ENCODE assay signal across 19 cellular contexts in genomic region chr22:50612168-50612714, GRCh38. TPM values are rescaled to one million over a fixed set of nuclear protein-coding genes. Genes with fewer than 3 reads are reported as not detected.
A peak's percentile ranks its signal among the peaks of the same experiment; 100 is the strongest.
DNase-seq lines count a peak whose midpoint lies in the region; ATAC-seq, FAIRE-seq and TF ChIP-seq lines count a peak whose summit lies in the region.
"Had no signal": no experiment of that assay in that cellular context is flagged by ENCODE, and none has a peak within 500 bp of the region (broad histone marks: within the 10 kb centered on the region; RNA-seq: fewer than 3 reads in every experiment).

No MANE protein-coding gene starts in this region.

- H4K20me1 ChIP-seq in HepG2 (ENCODE audit: insufficient read depth, low read length) = no peaks in the 10 kb centered on the region

- H3K9ac ChIP-seq in HepG2 (ENCODE audit: insufficient read depth, low read depth, low read length) = no peak overlapping the region

- CTCF ChIA-PET in activated CD4-positive, alpha-beta T cell treated with anti-CD3 and anti-CD28 coated beads for 36 hours (lab: Charles Lee) = interaction anchor here (1.2 kb wide), 1 partner anchor 49 kb away, joined by 4 read pairs; the partner anchor contains the start of gene SYCE3
- CTCF ChIA-PET in HepG2 (lab: Yijun Ruan, JAX; ENCODE audit: low intra/inter-chr PET ratio, low total read pairs) = no interaction called here

- no peak for TF ChIP-seq POLR2A in HepG2 (IDR thresholded peaks at IDR 0.05; ENCODE audit: insufficient read depth in 1 of 2, low read depth in 2 of 2, low read length in 2 of 2)

- H3K36me3 Mint-ChIP-seq in activated CD4-positive, alpha-beta T cell treated with anti-CD3 and anti-CD28 coated beads for 36 hours (ENCODE audit: low read depth) = no peaks in the 10 kb centered on the region
- H3K36me3 Mint-ChIP-seq: CD14-positive monocyte had no signal

- no TSS peak for BruUV-seq in HepG2 (replicated peaks; lab: Mats Ljungman, UMichigan)

- H3K4me1 ChIP-seq in RWPE2 (ENCODE audit: insufficient read depth, poor library complexity, severe bottlenecking) (no peaks in the 10 kb centered on the region), foreskin keratinocyte (no peaks in the 10 kb centered on the region), HepG2 (ENCODE audit: insufficient read depth, low read length) (peaks cover 22% of the 10 kb centered on the region)
- H3K4me1 ChIP-seq: A549, Caco-2 had no signal

- no peak overlapping the region for H3K27ac Mint-ChIP-seq in activated CD4-positive, alpha-beta T cell treated with anti-CD3 and anti-CD28 coated beads for 36 hours

- H3K4me2 ChIP-seq in HepG2 (ENCODE audit: low read depth, low read length) = no peak overlapping the region
- H3K4me2 ChIP-seq: A549, PC-9 had no signal

- H3K27ac ChIP-seq in RWPE2 (ENCODE audit: poor library complexity, severe bottlenecking) (no peak overlapping the region), foreskin keratinocyte (no peak overlapping the region), HepG2 (ENCODE audit: extremely low read length, insufficient read depth, low read length) (no peak overlapping the region)
- H3K27ac ChIP-seq: A549, HL-60, PC-9, SK-N-MC had no signal

- TF ChIP-seq EP300 in HepG2 (IDR thresholded peaks at IDR 0.05; ENCODE audit: low read depth in 2 of 2, low read length in 2 of 2) (no peak), HepG2 (CRISPR knock-in tag; IDR thresholded peaks at IDR 0.05; ENCODE audit: borderline replicate concordance) (no peak)

- H3K9me3 ChIP-seq in RWPE2 (ENCODE audit: severe bottlenecking) = no peaks in the 10 kb centered on the region
- H3K9me3 ChIP-seq in HepG2 (ENCODE audit: low read length) = no peaks in the 10 kb centered on the region
- H3K9me3 ChIP-seq: A549, Caco-2 had no signal

- H3K27me3 ChIP-seq in RWPE2 (ENCODE audit: insufficient read depth, poor library complexity, severe bottlenecking) (peaks cover 3% of the 10 kb centered on the region), foreskin keratinocyte (peaks cover 8% of the 10 kb centered on the region), HepG2 (ENCODE audit: control insufficient read depth in 1 of 2, insufficient read depth in 2 of 2, low read length in 2 of 2) (peaks cover 0 to 6% of the 10 kb centered on the region in 2 experiments; a peak in 2 of 5 replicates)

- no peak overlapping the region for H3K4me3 ChIP-seq in RWPE2 (ENCODE audit: severe bottlenecking)
- no peak overlapping the region for H3K4me3 ChIP-seq in HepG2 (replicated peaks in 1 of 3; ENCODE audit: insufficient read depth in 1 of 3, low read depth in 2 of 3, low read length in 3 of 3)
- H3K4me3 ChIP-seq: A549, PC-9, SK-N-MC had no signal

- 62% methylated on average over 14 of the region's 15 CpGs for WGBS in HepG2 (ENCODE audit: low lambda C conversion rate)

- no peaks in the 10 kb centered on the region for H3K79me2 ChIP-seq in HepG2 (ENCODE audit: insufficient read depth, low read length)

- no peak overlapping the region for H2AFZ ChIP-seq in HepG2 (ENCODE audit: low read length)
- H2AFZ ChIP-seq: PC-9 had no signal

- TF ChIP-seq CTCF in RWPE2 (IDR thresholded peaks at IDR 0.05; ENCODE audit: poor library complexity, severe bottlenecking) (no peak), foreskin keratinocyte (conservative IDR thresholded peaks at IDR 0.05) (no peak), HepG2 (CRISPR knock-in tag; IDR thresholded peaks at IDR 0.05) (no peak)

- H3K36me3 ChIP-seq in RWPE2 (ENCODE audit: low read depth) (no peaks in the 10 kb centered on the region), HepG2 (replicated peaks in 1 of 2; ENCODE audit: control insufficient read depth in 1 of 2, insufficient read depth in 2 of 2, low read length in 2 of 2) (no peaks in the 10 kb centered on the region)

- no peak for FAIRE-seq in HepG2 (lab: Jason Lieb, UNC)
- FAIRE-seq: A549, H54, HTR-8/SVneo had no signal

- in situ Hi-C loops in HepG2 (cut with HindIII; ENCODE audit: extremely low pct_ligation_motif_present, low pct_unique_long_range_greater_than_20kb) = loop anchor here (5.0 kb wide), 1 partner anchor 35 kb away; the partner anchor contains the start of gene CPT1B

- ATAC-seq in activated CD4-positive, alpha-beta T cell treated with anti-CD3 and anti-CD28 coated beads for 36 hours = peak; percentile 27
- ATAC-seq in RWPE2 (ENCODE audit: low read depth) = 0 out of 3 replicates have a peak, but pooled peaks have one; percentile 8
- ATAC-seq in foreskin keratinocyte = peak; percentile 32
- ATAC-seq in HepG2 = no peak

- intact Hi-C loops in activated CD4-positive, alpha-beta T cell treated with anti-CD3 and anti-CD28 coated beads for 36 hours (cut with DNase I, micrococcal nuclease) = loop anchor here in 1 of 2 experiments (1.0 kb wide), 1 partner anchor 16 kb away; the partner anchor contains the start of gene ARSA
- intact Hi-C loops in HepG2 (cut with micrococcal nuclease; ENCODE audit: unreplicated experiment) = no loop called here

- POLR2A ChIA-PET in activated CD4-positive, alpha-beta T cell treated with anti-CD3 and anti-CD28 coated beads for 36 hours (lab: Charles Lee) = no interaction called here
- POLR2A ChIA-PET in HepG2 (lab: Yijun Ruan, JAX) = interaction anchor here (1.3 to 1.6 kb wide), 3 partner anchors 29 to 87 kb away, joined by 4 read pairs; partner anchors contain the start of genes CHKB and SCO2

- H3K4me1 Mint-ChIP-seq in activated CD4-positive, alpha-beta T cell treated with anti-CD3 and anti-CD28 coated beads for 36 hours = peaks cover 4% of the 10 kb centered on the region

- no peak for TF ChIP-seq RAD21 in HepG2 (CRISPR knock-in tag; IDR thresholded peaks at IDR 0.05)

- no peak for DNase-seq in activated CD4-positive, alpha-beta T cell treated with anti-CD3 and anti-CD28 coated beads for 36 hours
- no peak for DNase-seq in activated CD4-positive, alpha-beta T cell treated with anti-CD3 and anti-CD28 coated beads for 48 hours
- DNase-seq in RWPE2 (ENCODE audit: low spot score) (no peak), foreskin keratinocyte (no peak), HepG2 (ENCODE audit: low spot score) (no peak), NCI-H1417 (lab: John Stamatoyannopoulos, UW) (no peak), glomerular visceral epithelial cell (ENCODE audit: extremely low spot score) (no peak)
- DNase-seq: DMS79, NCI-H1436, NCI-H510A, Right ventricle myocardium superior had no signal

- H3K27me3 Mint-ChIP-seq in activated CD4-positive, alpha-beta T cell treated with anti-CD3 and anti-CD28 coated beads for 36 hours = peaks cover 11% of the 10 kb centered on the region

- no peak overlapping the region for H3K4me3 Mint-ChIP-seq in activated CD4-positive, alpha-beta T cell treated with anti-CD3 and anti-CD28 coated beads for 36 hours

- H3K9me3 Mint-ChIP-seq in activated CD4-positive, alpha-beta T cell treated with anti-CD3 and anti-CD28 coated beads for 36 hours (ENCODE audit: low read depth) = no peaks in the 10 kb centered on the region

RNA-seq across cellular contexts. Expression of gene MAPK8IP2, which starts 11.6 kb away (rescaled TPM):
- under 1 TPM; 0.14 TPM for total RNA-seq in activated CD4-positive, alpha-beta T cell treated with anti-CD3 and anti-CD28 coated beads for 36 hours
- total RNA-seq in foreskin keratinocyte (0.24 and 0.28 TPM in 2 replicates), HepG2 (2016; rRNA removed; fragmentation: Illumina TruSeq; extraction: Trizol) (2.1 and 2.6 TPM in 2 replicates)
- polyA plus RNA-seq in foreskin keratinocyte (0.30 and 0.31 TPM in 2 replicates), HepG2 (2011; rRNA removed) (1.3 and 2.2 TPM in 2 replicates)
- total RNA-seq in HepG2 (2016; cell fraction: cytosol; rRNA removed; fragmentation: Illumina TruSeq; extraction: Trizol; ENCODE audit: low read depth) = 0.10 and 0.18 TPM in 2 replicates
- total RNA-seq in HepG2 (2016; cell fraction: insoluble cytoplasmic fraction; rRNA removed; fragmentation: Illumina TruSeq; extraction: Trizol) = 1.6 and 2.3 TPM in 2 replicates
- total RNA-seq in HepG2 (2016; cell fraction: membrane; rRNA removed; fragmentation: Illumina TruSeq; extraction: Trizol) = 0.65 and 0.77 TPM in 2 replicates
- total RNA-seq in HepG2 (2016; cell fraction: nucleus; rRNA removed; fragmentation: Illumina TruSeq; extraction: Trizol) = 1.8 and 2.3 TPM in 2 replicates
- polyA plus RNA-seq in HepG2 (2011; cell fraction: cytosol; rRNA removed) = 1.2 TPM in 2 replicates
- polyA plus RNA-seq in HepG2 (2011; cell fraction: nucleus; rRNA removed) = 4.1 and 4.5 TPM in 2 replicates
- polyA plus RNA-seq in HepG2 (2012) = 0.87 and 1.2 TPM in 2 replicates
- 0.20 TPM in 2 replicates for polyA plus RNA-seq in HepG2 (2016; cell fraction: cytosol; fragmentation: Illumina TruSeq; extraction: Trizol; ENCODE audit: low read depth)
- polyA plus RNA-seq in HepG2 (2016; cell fraction: insoluble cytoplasmic fraction; fragmentation: Illumina TruSeq; extraction: Trizol; ENCODE audit: low read depth) = 1.7 and 2.3 TPM in 2 replicates
- polyA plus RNA-seq in HepG2 (2016; cell fraction: membrane; fragmentation: Illumina TruSeq; extraction: Trizol; ENCODE audit: low read depth) = 0.47 and 0.71 TPM in 2 replicates
- polyA plus RNA-seq in HepG2 (2016; cell fraction: nucleus; fragmentation: Illumina TruSeq; extraction: Trizol; ENCODE audit: insufficient read depth, low read depth) = 3.0 and 3.2 TPM in 2 replicates
- 3.4 TPM in 1 of 2 replicates, not detected in the other for polyA minus RNA-seq in HepG2 (2011; rRNA and poly(A)+ RNA removed; ENCODE audit: low replicate concordance)
- 1.5 and 2.2 TPM in 2 replicates for polyA minus RNA-seq in HepG2 (2011; cell fraction: cytosol; rRNA and poly(A)+ RNA removed)
- polyA minus RNA-seq in HepG2 (2011; cell fraction: nucleus; rRNA and poly(A)+ RNA removed) = 1.4 and 1.5 TPM in 2 replicates
- polyA plus RNA-seq: CD14-positive monocyte had no signal

RNA-seq across cellular contexts. Expression of gene ARSA, which starts 15.7 kb away (rescaled TPM):
- total RNA-seq in activated CD4-positive, alpha-beta T cell treated with anti-CD3 and anti-CD28 coated beads for 36 hours = 10 to 100 TPM; 14.9 to 15.4 TPM
- total RNA-seq in foreskin keratinocyte (22.7 and 28.8 TPM in 2 replicates), HepG2 (2016; rRNA removed; fragmentation: Illumina TruSeq; extraction: Trizol) (3.8 and 9.0 TPM in 2 replicates)
- polyA plus RNA-seq in foreskin keratinocyte (23.5 and 29.2 TPM in 2 replicates), HepG2 (2011; rRNA removed) (11.5 and 19.0 TPM in 2 replicates)
- 1.6 and 2.0 TPM in 2 replicates for total RNA-seq in HepG2 (2016; cell fraction: cytosol; rRNA removed; fragmentation: Illumina TruSeq; extraction: Trizol; ENCODE audit: low read depth)
- total RNA-seq in HepG2 (2016; cell fraction: insoluble cytoplasmic fraction; rRNA removed; fragmentation: Illumina TruSeq; extraction: Trizol) = 3.7 and 9.9 TPM in 2 replicates
- 2.6 and 3.5 TPM in 2 replicates for total RNA-seq in HepG2 (2016; cell fraction: membrane; rRNA removed; fragmentation: Illumina TruSeq; extraction: Trizol)
- total RNA-seq in HepG2 (2016; cell fraction: nucleus; rRNA removed; fragmentation: Illumina TruSeq; extraction: Trizol) = 11.3 and 13.3 TPM in 2 replicates
- polyA plus RNA-seq in HepG2 (2011; cell fraction: cytosol; rRNA removed) = 5.2 and 7.9 TPM in 2 replicates
- 58.3 and 62.0 TPM in 2 replicates for polyA plus RNA-seq in HepG2 (2011; cell fraction: nucleus; rRNA removed)
- 11.0 and 15.5 TPM in 2 replicates for polyA plus RNA-seq in HepG2 (2012)
- 2.4 and 2.9 TPM in 2 replicates for polyA plus RNA-seq in HepG2 (2016; cell fraction: cytosol; fragmentation: Illumina TruSeq; extraction: Trizol; ENCODE audit: low read depth)
- 4.2 and 5.5 TPM in 2 replicates for polyA plus RNA-seq in HepG2 (2016; cell fraction: insoluble cytoplasmic fraction; fragmentation: Illumina TruSeq; extraction: Trizol; ENCODE audit: low read depth)
- 3.1 and 3.4 TPM in 2 replicates for polyA plus RNA-seq in HepG2 (2016; cell fraction: membrane; fragmentation: Illumina TruSeq; extraction: Trizol; ENCODE audit: low read depth)
- 25.4 and 29.9 TPM in 2 replicates for polyA plus RNA-seq in HepG2 (2016; cell fraction: nucleus; fragmentation: Illumina TruSeq; extraction: Trizol; ENCODE audit: insufficient read depth, low read depth)
- 2.0 and 19.4 TPM in 2 replicates for polyA minus RNA-seq in HepG2 (2011; rRNA and poly(A)+ RNA removed; ENCODE audit: low replicate concordance)
- polyA minus RNA-seq in HepG2 (2011; cell fraction: cytosol; rRNA and poly(A)+ RNA removed) = 6.5 and 8.6 TPM in 2 replicates
- 7.1 and 7.6 TPM in 2 replicates for polyA minus RNA-seq in HepG2 (2011; cell fraction: nucleus; rRNA and poly(A)+ RNA removed)

RNA-seq across cellular contexts. Expression of gene CHKB, which starts 29.6 kb away (rescaled TPM):
- total RNA-seq in activated CD4-positive, alpha-beta T cell treated with anti-CD3 and anti-CD28 coated beads for 36 hours = 10 to 100 TPM; 68.2 to 79.7 TPM
- 56.2 and 57.3 TPM in 2 replicates for total RNA-seq in foreskin keratinocyte
- 59.6 and 60.5 TPM in 2 replicates for polyA plus RNA-seq in foreskin keratinocyte
- 9.9 and 24.5 TPM in 2 replicates for total RNA-seq in HepG2 (2016; rRNA removed; fragmentation: Illumina TruSeq; extraction: Trizol)
- total RNA-seq in HepG2 (2016; cell fraction: cytosol; rRNA removed; fragmentation: Illumina TruSeq; extraction: Trizol; ENCODE audit: low read depth) = 17.8 and 21.3 TPM in 2 replicates
- total RNA-seq in HepG2 (2016; cell fraction: insoluble cytoplasmic fraction; rRNA removed; fragmentation: Illumina TruSeq; extraction: Trizol) = 10.7 and 27.7 TPM in 2 replicates
- total RNA-seq in HepG2 (2016; cell fraction: membrane; rRNA removed; fragmentation: Illumina TruSeq; extraction: Trizol) = 16.6 and 17.3 TPM in 2 replicates
- 27.3 and 33.6 TPM in 2 replicates for total RNA-seq in HepG2 (2016; cell fraction: nucleus; rRNA removed; fragmentation: Illumina TruSeq; extraction: Trizol)
- 42.7 and 43.1 TPM in 2 replicates for polyA plus RNA-seq in HepG2 (2011; rRNA removed)
- 11.7 and 13.0 TPM in 2 replicates for polyA plus RNA-seq in HepG2 (2011; cell fraction: cytosol; rRNA removed)
- polyA plus RNA-seq in HepG2 (2011; cell fraction: nucleus; rRNA removed) = 163 and 176 TPM in 2 replicates
- 20.9 and 22.0 TPM in 2 replicates for polyA plus RNA-seq in HepG2 (2012)
- 10.7 and 12.5 TPM in 2 replicates for polyA plus RNA-seq in HepG2 (2016; cell fraction: cytosol; fragmentation: Illumina TruSeq; extraction: Trizol; ENCODE audit: low read depth)
- 10.1 and 10.6 TPM in 2 replicates for polyA plus RNA-seq in HepG2 (2016; cell fraction: insoluble cytoplasmic fraction; fragmentation: Illumina TruSeq; extraction: Trizol; ENCODE audit: low read depth)
- 12.3 and 13.1 TPM in 2 replicates for polyA plus RNA-seq in HepG2 (2016; cell fraction: membrane; fragmentation: Illumina TruSeq; extraction: Trizol; ENCODE audit: low read depth)
- polyA plus RNA-seq in HepG2 (2016; cell fraction: nucleus; fragmentation: Illumina TruSeq; extraction: Trizol; ENCODE audit: insufficient read depth, low read depth) = 91.8 and 97.4 TPM in 2 replicates
- polyA minus RNA-seq in HepG2 (2011; rRNA and poly(A)+ RNA removed; ENCODE audit: low replicate concordance) = 12.9 and 13.6 TPM in 2 replicates
- 3.1 TPM in 2 replicates for polyA minus RNA-seq in HepG2 (2011; cell fraction: cytosol; rRNA and poly(A)+ RNA removed)
- 20.0 and 26.5 TPM in 2 replicates for polyA minus RNA-seq in HepG2 (2011; cell fraction: nucleus; rRNA and poly(A)+ RNA removed)

RNA-seq across cellular contexts. Expression of gene CPT1B, which starts 34.0 kb away (rescaled TPM):
- total RNA-seq in activated CD4-positive, alpha-beta T cell treated with anti-CD3 and anti-CD28 coated beads for 36 hours = 10 to 100 TPM; 42.5 to 51.4 TPM
- total RNA-seq in foreskin keratinocyte (5.9 and 7.4 TPM in 2 replicates), HepG2 (2016; rRNA removed; fragmentation: Illumina TruSeq; extraction: Trizol) (2.3 and 9.2 TPM in 2 replicates)
- polyA plus RNA-seq in foreskin keratinocyte (4.7 and 6.0 TPM in 2 replicates), HepG2 (2011; rRNA removed) (19.5 and 26.5 TPM in 2 replicates)
- 0.91 and 1.5 TPM in 2 replicates for total RNA-seq in HepG2 (2016; cell fraction: cytosol; rRNA removed; fragmentation: Illumina TruSeq; extraction: Trizol; ENCODE audit: low read depth)
- total RNA-seq in HepG2 (2016; cell fraction: insoluble cytoplasmic fraction; rRNA removed; fragmentation: Illumina TruSeq; extraction: Trizol) = 1.4 and 10.1 TPM in 2 replicates
- 1.9 and 2.4 TPM in 2 replicates for total RNA-seq in HepG2 (2016; cell fraction: membrane; rRNA removed; fragmentation: Illumina TruSeq; extraction: Trizol)
- 11.6 and 16.2 TPM in 2 replicates for total RNA-seq in HepG2 (2016; cell fraction: nucleus; rRNA removed; fragmentation: Illumina TruSeq; extraction: Trizol)
- 4.5 and 5.2 TPM in 2 replicates for polyA plus RNA-seq in HepG2 (2011; cell fraction: cytosol; rRNA removed)
- 177 and 200 TPM in 2 replicates for polyA plus RNA-seq in HepG2 (2011; cell fraction: nucleus; rRNA removed)
- 15.0 and 23.3 TPM in 2 replicates for polyA plus RNA-seq in HepG2 (2012)
- polyA plus RNA-seq in HepG2 (2016; cell fraction: cytosol; fragmentation: Illumina TruSeq; extraction: Trizol; ENCODE audit: low read depth) = 0.49 and 0.80 TPM in 2 replicates
- 2.0 and 2.6 TPM in 2 replicates for polyA plus RNA-seq in HepG2 (2016; cell fraction: insoluble cytoplasmic fraction; fragmentation: Illumina TruSeq; extraction: Trizol; ENCODE audit: low read depth)
- 1.7 and 2.0 TPM in 2 replicates for polyA plus RNA-seq in HepG2 (2016; cell fraction: membrane; fragmentation: Illumina TruSeq; extraction: Trizol; ENCODE audit: low read depth)
- 62.6 and 63.1 TPM in 2 replicates for polyA plus RNA-seq in HepG2 (2016; cell fraction: nucleus; fragmentation: Illumina TruSeq; extraction: Trizol; ENCODE audit: insufficient read depth, low read depth)
- 7.0 and 8.4 TPM in 2 replicates for polyA minus RNA-seq in HepG2 (2011; rRNA and poly(A)+ RNA removed; ENCODE audit: low replicate concordance)
- polyA minus RNA-seq in HepG2 (2011; cell fraction: cytosol; rRNA and poly(A)+ RNA removed) = 0.79 and 1.7 TPM in 2 replicates
- 21.3 and 22.5 TPM in 2 replicates for polyA minus RNA-seq in HepG2 (2011; cell fraction: nucleus; rRNA and poly(A)+ RNA removed)

RNA-seq across cellular contexts. Expression of gene SYCE3, which starts 49.5 kb away (rescaled TPM):
- 1 to 10 TPM; 3.8 TPM for total RNA-seq in activated CD4-positive, alpha-beta T cell treated with anti-CD3 and anti-CD28 coated beads for 36 hours
- 0.41 TPM in 1 of 2 replicates, not detected in the other for total RNA-seq in foreskin keratinocyte
- 0.34 and 0.46 TPM in 2 replicates for polyA plus RNA-seq in foreskin keratinocyte
- not detected in 2 replicates for total RNA-seq in HepG2 (2016; rRNA removed; fragmentation: Illumina TruSeq; extraction: Trizol)
- total RNA-seq in HepG2 (2016; cell fraction: cytosol; rRNA removed; fragmentation: Illumina TruSeq; extraction: Trizol; ENCODE audit: low read depth) = not detected in 2 replicates
- total RNA-seq in HepG2 (2016; cell fraction: insoluble cytoplasmic fraction; rRNA removed; fragmentation: Illumina TruSeq; extraction: Trizol) = not detected in 2 replicates
- total RNA-seq in HepG2 (2016; cell fraction: membrane; rRNA removed; fragmentation: Illumina TruSeq; extraction: Trizol) = not detected in 2 replicates
- not detected in 2 replicates for total RNA-seq in HepG2 (2016; cell fraction: nucleus; rRNA removed; fragmentation: Illumina TruSeq; extraction: Trizol)
- polyA plus RNA-seq in HepG2 (2011; rRNA removed) = 0.29 TPM in 1 of 2 replicates, not detected in the other
- 0.27 TPM in 1 of 2 replicates, not detected in the other for polyA plus RNA-seq in HepG2 (2011; cell fraction: cytosol; rRNA removed)
- not detected in 2 replicates for polyA plus RNA-seq in HepG2 (2011; cell fraction: nucleus; rRNA removed)
- polyA plus RNA-seq in HepG2 (2012) = not detected in 2 replicates
- not detected in 2 replicates for polyA plus RNA-seq in HepG2 (2016; cell fraction: cytosol; fragmentation: Illumina TruSeq; extraction: Trizol; ENCODE audit: low read depth)
- not detected in 2 replicates for polyA plus RNA-seq in HepG2 (2016; cell fraction: insoluble cytoplasmic fraction; fragmentation: Illumina TruSeq; extraction: Trizol; ENCODE audit: low read depth)
- polyA plus RNA-seq in HepG2 (2016; cell fraction: membrane; fragmentation: Illumina TruSeq; extraction: Trizol; ENCODE audit: low read depth) = not detected in 2 replicates
- not detected in 2 replicates for polyA plus RNA-seq in HepG2 (2016; cell fraction: nucleus; fragmentation: Illumina TruSeq; extraction: Trizol; ENCODE audit: insufficient read depth, low read depth)
- polyA minus RNA-seq in HepG2 (2011; rRNA and poly(A)+ RNA removed; ENCODE audit: low replicate concordance) = not detected in 2 replicates
- not detected in 2 replicates for polyA minus RNA-seq in HepG2 (2011; cell fraction: cytosol; rRNA and poly(A)+ RNA removed)
- not detected in 2 replicates for polyA minus RNA-seq in HepG2 (2011; cell fraction: nucleus; rRNA and poly(A)+ RNA removed)
- total RNA-seq: Caco-2, PC-9, Right ventricle myocardium superior had no signal
